Comparison of ENCODE assay signal across 19 cellular contexts in genomic region chr4:176953021-176953420, GRCh38.
"Had no signal": no experiment of that assay in that cellular context is flagged by ENCODE, and none has a peak within 500 bp of the region (broad histone marks: within the 10 kb centered on the region; RNA-seq: fewer than 3 reads in every experiment).

No MANE protein-coding gene starts in this region.

- DNase-seq: KBM-7, NCI-H1092, NCI-H1105 treated with DMSO at 0.1 percent for 48 hours, NCI-H1417 treated with DMSO at 0.1 percent for 48 hours, NCI-H146, NCI-H1694 treated with DMSO at 0.1 percent for 48 hours, NCI-H1930, NCI-H2081, NCI-H2107, NCI-H2227 treated with DMSO at 0.1 percent for 48 hours, NCI-H524, NCI-H69, NCI-H774, Right ventricle myocardium superior, RPMI8226, SIG-M5, T-helper 1 cell had no signal

- H3K27me3 ChIP-seq: SJSA1 had no signal

- H3K36me3 ChIP-seq: SJSA1 had no signal

- H3K4me3 ChIP-seq: SJSA1, SK-N-MC had no signal
